ENCODE assay signal across 9 cellular contexts in genomic region chr5:10762178-10762775, GRCh38. TPM values are rescaled to one million over a fixed set of nuclear protein-coding genes. Genes with fewer than 3 reads are reported as not detected.
A peak's percentile ranks its signal among the peaks of the same experiment; 100 is the strongest.
DNase-seq lines count a peak whose midpoint lies in the region; ATAC-seq, FAIRE-seq and TF ChIP-seq lines count a peak whose summit lies in the region.
"Had no signal": no experiment of that assay in that cellular context is flagged by ENCODE, and none has a peak within 500 bp of the region (broad histone marks: within the 10 kb centered on the region; RNA-seq: fewer than 3 reads in every experiment).

No MANE protein-coding gene starts in this region.

- H3K79me2 ChIP-seq in H9 (ENCODE audit: insufficient read depth, low read length) = no peaks in the 10 kb centered on the region; the same call in 1 of the 2 replicates

- peaks cover 25% of the 10 kb centered on the region for H3K27me3 Mint-ChIP-seq in H9 (ENCODE audit: low read depth)

- H2BK20ac ChIP-seq in H9 (ENCODE audit: low read depth, low read length, poor library complexity, severe bottlenecking) = no peak overlapping the region

- no peaks in the 10 kb centered on the region for H4K20me1 ChIP-seq in H9 (ENCODE audit: control insufficient read depth, insufficient read depth, insufficient read length)

- H3K18ac ChIP-seq in H9 (ENCODE audit: insufficient read length, low read depth, low read length) = no peak overlapping the region

- no peak overlapping the region for H2AFZ ChIP-seq in H9 (ENCODE audit: low read length)

- H3K36me3 Mint-ChIP-seq in H9 (ENCODE audit: insufficient read depth in 1 of 3, low read depth in 3 of 3) = peaks cover 0 to 3% (median 0%) of the 10 kb centered on the region in 3 experiments; a peak in 2 of 7 replicates

- intact Hi-C loops in heart left ventricle (cut with DNase I) = loop anchor here in 4 of 10 donors (5.0 to 10.0 kb wide), 4 partner anchors 55 to 407 kb away; partner anchors contain the start of gene MARCHF6 (in 1 of the 4)

- no peak overlapping the region for H2BK120ac ChIP-seq in H9 (ENCODE audit: low read depth, low read length, poor library complexity, severe bottlenecking)

- no peak for FAIRE-seq in RCC 7860 (lab: Jason Lieb, UNC)

- no peaks in the 10 kb centered on the region for H3K9me3 ChIP-seq in H9 (ENCODE audit: control insufficient read depth, low read depth, low read length)
- H3K9me3 ChIP-seq in heart left ventricle = no peaks in the 10 kb centered on the region

- peak in 2 of 4 donors; percentile 7 to 51 for ATAC-seq in heart left ventricle
- no peak for ATAC-seq in GM21619 (IDR thresholded peaks at IDR 0.05; ENCODE audit: unreplicated experiment)
- no peak for ATAC-seq in HG02642 (IDR thresholded peaks at IDR 0.05; ENCODE audit: poor library complexity, unreplicated experiment)

- no peaks in the 10 kb centered on the region; a peak in 1 of 5 replicates for H3K9me3 Mint-ChIP-seq in H9

- no CpG with 5 or more reads among the region's 11 CpGs for WGBS in H9 (ENCODE audit: extremely low coverage, insufficient read length, low lambda C conversion rate)
- WGBS in heart left ventricle, 4 donors = 89 to 96% (median 91%) methylated on average over 11 of the region's 11 CpGs

- H3K4ac ChIP-seq in H9 (ENCODE audit: low read depth, low read length) = no peak overlapping the region

- H3K23ac ChIP-seq in H9 (ENCODE audit: insufficient read length, low read depth, low read length) = no peak overlapping the region

- H4K91ac ChIP-seq in H9 (ENCODE audit: insufficient read length, low read depth, low read length) = no peak overlapping the region

- H3K4me3 ChIP-seq in heart left ventricle = peak overlapping the region in 4 of 12 donors; percentile 65 to 89 (median 78)

- H3K14ac ChIP-seq in H9 (ENCODE audit: insufficient read depth, low read length) = no peak overlapping the region

- no peak overlapping the region for H2AK5ac ChIP-seq in H9 (ENCODE audit: insufficient read length, low read length)

- CTCF ChIA-PET in GM10248 (lab: Yijun Ruan, JAX) = interaction anchor here (0.7 kb wide), 1 partner anchor 9 kb away, joined by 3 read pairs; no protein-coding TSS in a partner anchor

- H3K4me1 ChIP-seq in H9 (ENCODE audit: insufficient read depth, low read length) (peaks cover 5% of the 10 kb centered on the region; the same call in 1 of the 2 replicates), heart left ventricle (peaks cover 0 to 41% (median 20%) of the 10 kb centered on the region in 12 donors)

- TF ChIP-seq POLR2A in heart left ventricle (IDR thresholded peaks at IDR 0.05) = no peak

- H3K4me1 Mint-ChIP-seq in H9 = peaks cover 28 to 32% of the 10 kb centered on the region in 2 experiments

- H2BK15ac ChIP-seq in H9 (ENCODE audit: low read depth, low read length) = no peak overlapping the region

- no peak overlapping the region for H2BK5ac ChIP-seq in H9 (ENCODE audit: insufficient read length, low read length)

- H3K27ac Mint-ChIP-seq in H9 = no peak overlapping the region; a peak in 2 of 7 replicates

- H3K27me3 ChIP-seq in H9 (ENCODE audit: insufficient read depth, low read length) = no peaks in the 10 kb centered on the region
- no peaks in the 10 kb centered on the region for H3K27me3 ChIP-seq in heart left ventricle

- no peak overlapping the region for H3K27ac ChIP-seq in H9 (ENCODE audit: insufficient read length, low read depth, low read length)
- H3K27ac ChIP-seq in heart left ventricle = peak overlapping the region in 11 of 12 donors; percentile 83 to 99 (median 95)

- no peak overlapping the region for H4K8ac ChIP-seq in H9 (replicated peaks; ENCODE audit: insufficient read length, low read depth, low read length)

- no peak overlapping the region for H3T11ph ChIP-seq in H9 (ENCODE audit: low read length)

- H3K9ac ChIP-seq in H9 (ENCODE audit: extremely low read depth, insufficient read length, low read length) = no peak overlapping the region

- peak overlapping the region; percentile 72 to 86 for H3K4me3 Mint-ChIP-seq in H9

- H3K36me3 ChIP-seq in heart left ventricle = no peaks in the 10 kb centered on the region

- no peak for DNase-seq in H9
- DNase-seq in UCSD-AML1 (lab: John Stamatoyannopoulos, UW; ENCODE audit: unreplicated experiment) = peak; percentile 76
- DNase-seq in heart left ventricle = peak in 4 of 5 donors; percentile 36 to 61 (median 54)
- peak; percentile 12 for DNase-seq in putamen (ENCODE audit: low spot score)
- DNase-seq in RCC 7860 (ENCODE audit: low spot score) = no peak
- no peak for DNase-seq in GM10248 (ENCODE audit: extremely low spot score)
- DNase-seq: activated gamma-delta T cell had no signal

- peaks cover 11% of the 10 kb centered on the region for H3K23me2 ChIP-seq in H9 (ENCODE audit: insufficient read length, low read depth, low read length, poor library complexity, severe bottlenecking)

- POLR2A ChIA-PET in GM10248 (lab: Yijun Ruan, JAX) = no interaction called here

- no peak overlapping the region for H2BK12ac ChIP-seq in H9 (ENCODE audit: insufficient read length, low read depth, low read length)

- no peak for TF ChIP-seq CTCF in H9 (conservative IDR thresholded peaks at IDR 0.05)
- no peak for TF ChIP-seq CTCF in heart left ventricle (IDR thresholded peaks at IDR 0.05)
- TF ChIP-seq CTCF in GM10248 (IDR thresholded peaks at IDR 0.05; ENCODE audit: control extremely low read depth, extremely low read depth, low read depth, missing control alignments) = no peak

- H3K4me2 ChIP-seq in H9 (ENCODE audit: insufficient read depth, insufficient read length, low read length) = peak overlapping the region; percentile 86

- H3K79me1 ChIP-seq in H9 (ENCODE audit: insufficient read depth, low read depth, low read length, poor library complexity, severe bottlenecking) = peaks cover 3% of the 10 kb centered on the region

- no peak overlapping the region for H3K56ac ChIP-seq in H9 (ENCODE audit: insufficient read length, low read depth, low read length)

- no peak overlapping the region for H4K5ac ChIP-seq in H9 (ENCODE audit: insufficient read length, low read depth, low read length)

RNA-seq across cellular contexts. Expression of gene DAP, which starts 1.2 kb away (rescaled TPM):
- total RNA-seq in H9 (2021) (46.7 and 47.2 TPM in 2 replicates), heart left ventricle (10 to 100 TPM; 24.3 to 61.6 (median 28.5) TPM)
- 10 to 100 TPM; 13.8 to 45.8 TPM for polyA plus RNA-seq in heart left ventricle

Comparison
In these comparisons a context has a peak if more than half of its experiments do, and no peak if none do; other contexts are left out.
1. DNase-seq: peak in UCSD-AML1 (single experiment), heart left ventricle (4 of 5) and putamen (single experiment); none in H9 (single experiment), RCC 7860 (single experiment) and GM10248 (single experiment).